24 cellular contexts compared by ENCODE assay signal in the genomic region with DNA sequence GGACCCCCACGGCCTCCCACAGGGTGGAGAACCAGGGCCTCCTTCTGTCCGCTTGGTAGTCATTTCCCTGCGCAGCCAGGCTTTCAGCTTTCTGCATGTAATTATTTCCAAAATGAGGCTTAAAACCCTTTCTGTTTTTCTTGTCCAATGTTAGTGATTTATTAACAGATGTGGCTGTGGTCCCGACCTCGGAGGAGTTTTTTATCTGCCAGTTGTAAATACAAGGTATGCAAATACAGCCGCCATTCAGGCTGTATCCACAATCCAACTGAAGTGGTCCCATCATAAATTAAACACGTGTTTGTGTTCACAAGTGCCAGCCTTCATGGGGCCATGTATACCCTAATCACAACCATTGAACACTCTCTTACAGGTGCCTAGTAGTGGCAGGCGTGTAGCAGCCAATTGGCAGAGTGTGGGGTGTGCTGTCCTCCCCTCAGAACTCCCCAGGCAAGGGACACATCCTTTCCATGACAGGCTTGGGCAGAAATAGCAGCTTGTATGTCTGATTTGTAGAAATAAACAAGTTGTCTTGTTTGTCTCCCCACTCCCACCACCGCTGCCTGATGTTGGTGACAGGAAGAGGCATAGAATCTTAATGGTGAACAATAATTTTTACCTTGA.
"Had no signal": no experiment of that assay in that cellular context is flagged by ENCODE, and none has a peak within 500 bp of the region (broad histone marks: within the 10 kb centered on the region; RNA-seq: fewer than 3 reads in every experiment).

No MANE protein-coding gene starts in this region.

- H3K9me3 ChIP-seq: MG63, SK-N-SH had no signal

- H3K36me3 ChIP-seq: MG63 had no signal

- H3K27me3 ChIP-seq: MG63 had no signal

- H3K4me3 ChIP-seq: MG63 had no signal

- H3K9ac ChIP-seq: SK-N-SH had no signal

- H3K27ac ChIP-seq: RWPE1 had no signal

- DNase-seq: IMR-90, Karpas-422, KG1, MG63, NCI-H1092, NCI-H1105 treated with DMSO at 0.1 percent for 48 hours, NCI-H1417 treated with DMSO at 0.1 percent for 48 hours, NCI-H146, NCI-H187, NCI-H2029, NCI-H2081 treated with DMSO at 0.1 percent for 48 hours, NCI-H2171, NCI-H226, NCI-H446, NCI-H510A treated with DMSO at 0.1 percent for 48 hours, NCI-H526, NCI-H82, PC-3, SHP77, SK-N-SH, SW 1271, T-cell had no signal

- ATAC-seq: Panc1, PC-3, T-cell had no signal
